In genomic region chr18:6412933-6413472, GRCh38 we compare ENCODE assay signal across 16 cellular contexts. TPM values are rescaled to one million over a fixed set of nuclear protein-coding genes. Genes with fewer than 3 reads are reported as not detected.
A peak's percentile ranks its signal among the peaks of the same experiment; 100 is the strongest.
DNase-seq lines count a peak whose midpoint lies in the region; ATAC-seq, FAIRE-seq and TF ChIP-seq lines count a peak whose summit lies in the region.
"Had no signal": no experiment of that assay in that cellular context is flagged by ENCODE, and none has a peak within 500 bp of the region (broad histone marks: within the 10 kb centered on the region; RNA-seq: fewer than 3 reads in every experiment).

No MANE protein-coding gene starts in this region.

- ATAC-seq in WTC11 = no peak
- no peak for ATAC-seq in stimulated activated memory B cell treated with anti-CD40 and anti-IgM and Interleukin-4, amounts not matched to agents 10 μg/mL and 1 μg/mL and 100 μg/mL, for 72 hours
- ATAC-seq: A549; activated CD8-positive, alpha-beta T cell treated with anti-CD3 and anti-CD28 coated beads, Interleukin-2, amount 10 ng/mL, durations not matched to agents 7 days and 5 days had no signal

- H3K4me1 ChIP-seq in kidney (ENCODE audit: control insufficient read depth in 1 of 2, insufficient read depth in 1 of 2, low read depth in 1 of 2, low read length in 2 of 2) = peaks cover 0 to 3% of the 10 kb centered on the region in 2 donors
- H3K4me1 ChIP-seq: A549 had no signal

- no peak overlapping the region for H3K9ac ChIP-seq in kidney (ENCODE audit: low read length in 2 of 2)

- DNase-seq in activated CD4-positive, alpha-beta T cell treated with anti-CD3 and anti-CD28 coated beads, Interleukin-2, amount 10 ng/mL, durations not matched to agents 24 days and 14 days = no peak
- no peak for DNase-seq in activated CD4-positive, alpha-beta T cell treated with anti-CD3 and anti-CD28 coated beads for 4 hours
- DNase-seq in WTC11 (ENCODE audit: low spot score) = no peak
- DNase-seq in kidney = no peak
- no peak for DNase-seq in stimulated activated CD4-positive, alpha-beta T cell treated with anti-CD3 and anti-CD28 coated beads, Interleukin-1b, Interleukin-23, amount 100 ng/mL, for 48 hours
- DNase-seq in NCI-H2171 (lab: John Stamatoyannopoulos, UW) = no peak
- no peak for DNase-seq in germinal center (ENCODE audit: low spot score)
- DNase-seq: activated CD8-positive, alpha-beta T cell treated with anti-CD3 and anti-CD28 coated beads, Interleukin-2, amount 10 ng/mL, durations not matched to agents 7 days and 5 days; NCI-H1436; T-helper 9 cell; trophoblast cell had no signal

- H3K27me3 Mint-ChIP-seq in activated CD4-positive, alpha-beta T cell treated with anti-CD3 and anti-CD28 coated beads, Interleukin-2, amount 10 ng/mL, durations not matched to agents 24 days and 14 days = peaks cover 34% of the 10 kb centered on the region
- H3K27me3 Mint-ChIP-seq in WTC11 (ENCODE audit: low read depth) = peaks cover 31% of the 10 kb centered on the region
- peaks cover 28% of the 10 kb centered on the region for H3K27me3 Mint-ChIP-seq in stimulated activated memory B cell treated with anti-CD40 and anti-IgM and Interleukin-4, amounts not matched to agents 10 μg/mL and 1 μg/mL and 100 μg/mL, for 72 hours

- no peaks in the 10 kb centered on the region for H3K36me3 ChIP-seq in kidney (ENCODE audit: control insufficient read depth in 1 of 2, insufficient read depth in 2 of 2, low read length in 2 of 2)

- CTCF ChIA-PET in WTC11 (lab: Charles Lee) = interaction anchor here (0.9 kb wide), 1 partner anchor 11 kb away, joined by 3 read pairs; no protein-coding TSS in a partner anchor

- TF ChIP-seq CTCF in WTC11 (IDR thresholded peaks at IDR 0.05) (no peak), kidney (IDR thresholded peaks at IDR 0.05; ENCODE audit: borderline replicate concordance, extremely low read depth, insufficient read depth) (no peak)

- H3K9me3 ChIP-seq in kidney (ENCODE audit: control insufficient read depth in 1 of 2, low read length in 2 of 2) = no peaks in the 10 kb centered on the region
- H3K9me3 ChIP-seq: A549, mucosa of descending colon had no signal

- peak overlapping the region; percentile 76 for H3K4me3 Mint-ChIP-seq in activated CD4-positive, alpha-beta T cell treated with anti-CD3 and anti-CD28 coated beads, Interleukin-2, amount 10 ng/mL, durations not matched to agents 24 days and 14 days
- H3K4me3 Mint-ChIP-seq in WTC11 = peak overlapping the region; percentile 68
- H3K4me3 Mint-ChIP-seq in stimulated activated memory B cell treated with anti-CD40 and anti-IgM and Interleukin-4, amounts not matched to agents 10 μg/mL and 1 μg/mL and 100 μg/mL, for 72 hours = peak overlapping the region; percentile 75

- POLR2A ChIA-PET in WTC11 (lab: Charles Lee) = interaction anchor here (0.8 kb wide), 1 partner anchor 8 kb away, joined by 3 read pairs; no protein-coding TSS in a partner anchor

- H3K27ac Mint-ChIP-seq in activated CD4-positive, alpha-beta T cell treated with anti-CD3 and anti-CD28 coated beads, Interleukin-2, amount 10 ng/mL, durations not matched to agents 24 days and 14 days = no peak overlapping the region
- no peak overlapping the region for H3K27ac Mint-ChIP-seq in WTC11
- peak overlapping the region; percentile 49 for H3K27ac Mint-ChIP-seq in stimulated activated memory B cell treated with anti-CD40 and anti-IgM and Interleukin-4, amounts not matched to agents 10 μg/mL and 1 μg/mL and 100 μg/mL, for 72 hours
- H3K27ac Mint-ChIP-seq: activated CD8-positive, alpha-beta T cell treated with anti-CD3 and anti-CD28 coated beads, Interleukin-2, amount 10 ng/mL, durations not matched to agents 7 days and 5 days had no signal

- intact Hi-C loops in activated CD4-positive, alpha-beta T cell treated with anti-CD3 and anti-CD28 coated beads, Interleukin-2, amount 10 ng/mL, durations not matched to agents 24 days and 14 days (cut with micrococcal nuclease) = no loop called here
- intact Hi-C loops in kidney (cut with DNase I) = no loop called here

- no peaks in the 10 kb centered on the region for H3K9me3 Mint-ChIP-seq in activated CD4-positive, alpha-beta T cell treated with anti-CD3 and anti-CD28 coated beads, Interleukin-2, amount 10 ng/mL, durations not matched to agents 24 days and 14 days
- no peaks in the 10 kb centered on the region for H3K9me3 Mint-ChIP-seq in WTC11
- H3K9me3 Mint-ChIP-seq in stimulated activated memory B cell treated with anti-CD40 and anti-IgM and Interleukin-4, amounts not matched to agents 10 μg/mL and 1 μg/mL and 100 μg/mL, for 72 hours = no peaks in the 10 kb centered on the region

- peaks cover 1% of the 10 kb centered on the region for H3K36me3 Mint-ChIP-seq in activated CD4-positive, alpha-beta T cell treated with anti-CD3 and anti-CD28 coated beads, Interleukin-2, amount 10 ng/mL, durations not matched to agents 24 days and 14 days (ENCODE audit: low read depth)
- H3K36me3 Mint-ChIP-seq in WTC11 = no peaks in the 10 kb centered on the region
- H3K36me3 Mint-ChIP-seq in stimulated activated memory B cell treated with anti-CD40 and anti-IgM and Interleukin-4, amounts not matched to agents 10 μg/mL and 1 μg/mL and 100 μg/mL, for 72 hours = no peaks in the 10 kb centered on the region

- peaks cover 10% of the 10 kb centered on the region for H3K4me1 Mint-ChIP-seq in activated CD4-positive, alpha-beta T cell treated with anti-CD3 and anti-CD28 coated beads, Interleukin-2, amount 10 ng/mL, durations not matched to agents 24 days and 14 days
- peaks cover 12% of the 10 kb centered on the region for H3K4me1 Mint-ChIP-seq in WTC11
- peaks cover 23% of the 10 kb centered on the region for H3K4me1 Mint-ChIP-seq in stimulated activated memory B cell treated with anti-CD40 and anti-IgM and Interleukin-4, amounts not matched to agents 10 μg/mL and 1 μg/mL and 100 μg/mL, for 72 hours

- no peak for FAIRE-seq in kidney (lab: Jason Lieb, UNC)
- FAIRE-seq: A549, D721Med had no signal

- peak overlapping the region; percentile 60 to 66 for H3K4me3 ChIP-seq in kidney (ENCODE audit: low read length in 2 of 2)
- H3K4me3 ChIP-seq: A549, mucosa of descending colon had no signal

- H3K27ac ChIP-seq in kidney (ENCODE audit: low read depth in 2 of 2, low read length in 2 of 2) = no peak overlapping the region
- H3K27ac ChIP-seq: A549 had no signal

TF ChIP-seq in WTC11, 78 proteins besides CTCF, POLR2A, EP300 and RAD21 (continues in another document):
- no peak for TF ChIP-seq ATF1 (CRISPR knock-in tag; IDR thresholded peaks at IDR 0.05)
- TF ChIP-seq SMAD3 (CRISPR knock-in tag; IDR thresholded peaks at IDR 0.05; ENCODE audit: borderline replicate concordance) = no peak
- TF ChIP-seq GABPB1 (CRISPR knock-in tag; IDR thresholded peaks at IDR 0.05) = peak; percentile 67
- no peak for TF ChIP-seq ETV6 (CRISPR knock-in tag; IDR thresholded peaks at IDR 0.05)
- TF ChIP-seq, protein P1, sequence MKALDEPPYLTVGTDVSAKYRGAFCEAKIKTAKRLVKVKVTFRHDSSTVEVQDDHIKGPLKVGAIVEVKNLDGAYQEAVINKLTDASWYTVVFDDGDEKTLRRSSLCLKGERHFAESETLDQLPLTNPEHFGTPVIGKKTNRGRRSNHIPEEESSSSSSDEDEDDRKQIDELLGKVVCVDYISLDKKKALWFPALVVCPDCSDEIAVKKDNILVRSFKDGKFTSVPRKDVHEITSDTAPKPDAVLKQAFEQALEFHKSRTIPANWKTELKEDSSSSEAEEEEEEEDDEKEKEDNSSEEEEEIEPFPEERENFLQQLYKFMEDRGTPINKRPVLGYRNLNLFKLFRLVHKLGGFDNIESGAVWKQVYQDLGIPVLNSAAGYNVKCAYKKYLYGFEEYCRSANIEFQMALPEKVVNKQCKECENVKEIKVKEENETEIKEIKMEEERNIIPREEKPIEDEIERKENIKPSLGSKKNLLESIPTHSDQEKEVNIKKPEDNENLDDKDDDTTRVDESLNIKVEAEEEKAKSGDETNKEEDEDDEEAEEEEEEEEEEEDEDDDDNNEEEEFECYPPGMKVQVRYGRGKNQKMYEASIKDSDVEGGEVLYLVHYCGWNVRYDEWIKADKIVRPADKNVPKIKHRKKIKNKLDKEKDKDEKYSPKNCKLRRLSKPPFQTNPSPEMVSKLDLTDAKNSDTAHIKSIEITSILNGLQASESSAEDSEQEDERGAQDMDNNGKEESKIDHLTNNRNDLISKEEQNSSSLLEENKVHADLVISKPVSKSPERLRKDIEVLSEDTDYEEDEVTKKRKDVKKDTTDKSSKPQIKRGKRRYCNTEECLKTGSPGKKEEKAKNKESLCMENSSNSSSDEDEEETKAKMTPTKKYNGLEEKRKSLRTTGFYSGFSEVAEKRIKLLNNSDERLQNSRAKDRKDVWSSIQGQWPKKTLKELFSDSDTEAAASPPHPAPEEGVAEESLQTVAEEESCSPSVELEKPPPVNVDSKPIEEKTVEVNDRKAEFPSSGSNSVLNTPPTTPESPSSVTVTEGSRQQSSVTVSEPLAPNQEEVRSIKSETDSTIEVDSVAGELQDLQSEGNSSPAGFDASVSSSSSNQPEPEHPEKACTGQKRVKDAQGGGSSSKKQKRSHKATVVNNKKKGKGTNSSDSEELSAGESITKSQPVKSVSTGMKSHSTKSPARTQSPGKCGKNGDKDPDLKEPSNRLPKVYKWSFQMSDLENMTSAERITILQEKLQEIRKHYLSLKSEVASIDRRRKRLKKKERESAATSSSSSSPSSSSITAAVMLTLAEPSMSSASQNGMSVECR (CRISPR knock-in tag; IDR thresholded peaks at IDR 0.05; ENCODE audit: borderline replicate concordance) = no peak
- TF ChIP-seq USF1 (CRISPR knock-in tag; IDR thresholded peaks at IDR 0.05) = no peak

RNA-seq across cellular contexts. Expression of gene L3MBTL4, which starts 1.7 kb away (rescaled TPM):
- 0.26 and 0.28 TPM in 2 replicates for total RNA-seq in activated CD4-positive, alpha-beta T cell treated with anti-CD3 and anti-CD28 coated beads, Interleukin-2, amount 10 ng/mL, durations not matched to agents 24 days and 14 days
- total RNA-seq in WTC11 (2021) (1.3 to 1.8 TPM (median 1.4 TPM) in 3 replicates), kidney (15.2 TPM)
- polyA plus RNA-seq in kidney (ENCODE audit: insufficient read depth, low read depth, low replicate concordance) = 3.9 TPM
- total RNA-seq: activated CD8-positive, alpha-beta T cell treated with anti-CD3 and anti-CD28 coated beads, Interleukin-2, amount 10 ng/mL, durations not matched to agents 7 days and 5 days; fibroblast of villous mesenchyme had no signal
